ENCODE assay signal across 2 cellular contexts in the genomic region with DNA sequence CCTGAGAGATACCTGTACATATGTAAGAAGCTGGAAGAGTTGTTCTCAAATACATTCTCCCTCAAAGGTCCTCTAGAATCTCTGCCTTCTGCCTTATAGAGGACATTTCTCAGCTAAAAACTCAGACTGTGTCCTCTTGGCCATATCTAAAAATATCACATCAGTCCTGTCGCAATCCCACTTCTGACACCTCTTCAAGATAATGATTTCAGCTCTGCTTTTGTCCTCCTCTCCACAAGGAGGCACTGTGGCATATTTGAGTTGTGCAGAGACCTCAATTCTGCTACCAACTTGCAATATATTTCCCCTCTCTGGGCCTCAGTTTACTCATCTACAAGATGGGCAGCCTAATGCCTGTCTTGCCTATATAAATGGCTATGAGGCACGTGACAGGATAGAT.
TF ChIP-seq lines count a peak whose summit lies in the region.

No MANE protein-coding gene starts in this region.

TF ChIP-seq in GM23338, 12 proteins besides CTCF, POLR2A, EP300 and RAD21 (continues in another document):
- TF ChIP-seq EZH2 (IDR thresholded peaks at IDR 0.05; ENCODE audit: low read depth, unreplicated experiment) = no peak
- no peak for TF ChIP-seq ZNF331 (CRISPR knock-in tag; IDR thresholded peaks at IDR 0.05; ENCODE audit: low read depth)
- TF ChIP-seq CREB1 (CRISPR knock-in tag; IDR thresholded peaks at IDR 0.05; ENCODE audit: low read depth) = no peak
- TF ChIP-seq EZH2phosphoT487 (IDR thresholded peaks at IDR 0.05; ENCODE audit: unreplicated experiment) = no peak
- no peak for TF ChIP-seq NANOG (IDR thresholded peaks at IDR 0.05; ENCODE audit: borderline replicate concordance)
- no peak for TF ChIP-seq POLR2AphosphoS5 (IDR thresholded peaks at IDR 0.05; ENCODE audit: low read depth)
- TF ChIP-seq, protein P1, sequence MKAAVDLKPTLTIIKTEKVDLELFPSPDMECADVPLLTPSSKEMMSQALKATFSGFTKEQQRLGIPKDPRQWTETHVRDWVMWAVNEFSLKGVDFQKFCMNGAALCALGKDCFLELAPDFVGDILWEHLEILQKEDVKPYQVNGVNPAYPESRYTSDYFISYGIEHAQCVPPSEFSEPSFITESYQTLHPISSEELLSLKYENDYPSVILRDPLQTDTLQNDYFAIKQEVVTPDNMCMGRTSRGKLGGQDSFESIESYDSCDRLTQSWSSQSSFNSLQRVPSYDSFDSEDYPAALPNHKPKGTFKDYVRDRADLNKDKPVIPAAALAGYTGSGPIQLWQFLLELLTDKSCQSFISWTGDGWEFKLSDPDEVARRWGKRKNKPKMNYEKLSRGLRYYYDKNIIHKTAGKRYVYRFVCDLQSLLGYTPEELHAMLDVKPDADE (IDR thresholded peaks at IDR 0.05) = no peak
- TF ChIP-seq STAT1 (IDR thresholded peaks at IDR 0.05; ENCODE audit: unreplicated experiment) = no peak
- no peak for TF ChIP-seq ZNF114 (CRISPR knock-in tag; IDR thresholded peaks at IDR 0.05)
- TF ChIP-seq JUNB (IDR thresholded peaks at IDR 0.05; ENCODE audit: unreplicated experiment) = no peak
- TF ChIP-seq, protein P2, sequence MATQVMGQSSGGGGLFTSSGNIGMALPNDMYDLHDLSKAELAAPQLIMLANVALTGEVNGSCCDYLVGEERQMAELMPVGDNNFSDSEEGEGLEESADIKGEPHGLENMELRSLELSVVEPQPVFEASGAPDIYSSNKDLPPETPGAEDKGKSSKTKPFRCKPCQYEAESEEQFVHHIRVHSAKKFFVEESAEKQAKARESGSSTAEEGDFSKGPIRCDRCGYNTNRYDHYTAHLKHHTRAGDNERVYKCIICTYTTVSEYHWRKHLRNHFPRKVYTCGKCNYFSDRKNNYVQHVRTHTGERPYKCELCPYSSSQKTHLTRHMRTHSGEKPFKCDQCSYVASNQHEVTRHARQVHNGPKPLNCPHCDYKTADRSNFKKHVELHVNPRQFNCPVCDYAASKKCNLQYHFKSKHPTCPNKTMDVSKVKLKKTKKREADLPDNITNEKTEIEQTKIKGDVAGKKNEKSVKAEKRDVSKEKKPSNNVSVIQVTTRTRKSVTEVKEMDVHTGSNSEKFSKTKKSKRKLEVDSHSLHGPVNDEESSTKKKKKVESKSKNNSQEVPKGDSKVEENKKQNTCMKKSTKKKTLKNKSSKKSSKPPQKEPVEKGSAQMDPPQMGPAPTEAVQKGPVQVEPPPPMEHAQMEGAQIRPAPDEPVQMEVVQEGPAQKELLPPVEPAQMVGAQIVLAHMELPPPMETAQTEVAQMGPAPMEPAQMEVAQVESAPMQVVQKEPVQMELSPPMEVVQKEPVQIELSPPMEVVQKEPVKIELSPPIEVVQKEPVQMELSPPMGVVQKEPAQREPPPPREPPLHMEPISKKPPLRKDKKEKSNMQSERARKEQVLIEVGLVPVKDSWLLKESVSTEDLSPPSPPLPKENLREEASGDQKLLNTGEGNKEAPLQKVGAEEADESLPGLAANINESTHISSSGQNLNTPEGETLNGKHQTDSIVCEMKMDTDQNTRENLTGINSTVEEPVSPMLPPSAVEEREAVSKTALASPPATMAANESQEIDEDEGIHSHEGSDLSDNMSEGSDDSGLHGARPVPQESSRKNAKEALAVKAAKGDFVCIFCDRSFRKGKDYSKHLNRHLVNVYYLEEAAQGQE (IDR thresholded peaks at IDR 0.05; ENCODE audit: unreplicated experiment) = no peak

TF ChIP-seq in HEK293T, 16 proteins besides CTCF, POLR2A, EP300 and RAD21:
- TF ChIP-seq FOXA1 (IDR thresholded peaks at IDR 0.05) = no peak
- no peak for TF ChIP-seq BHLHE40 (IDR thresholded peaks at IDR 0.05; ENCODE audit: borderline replicate concordance)
- no peak for TF ChIP-seq CTBP1 (IDR thresholded peaks at IDR 0.05; ENCODE audit: borderline replicate concordance)
- TF ChIP-seq SP1 (IDR thresholded peaks at IDR 0.05) = no peak
- no peak for TF ChIP-seq HDGF (IDR thresholded peaks at IDR 0.05; ENCODE audit: borderline replicate concordance)
- no peak for TF ChIP-seq ELF4 (IDR thresholded peaks at IDR 0.05)
- TF ChIP-seq FOXM1 (IDR thresholded peaks at IDR 0.05; ENCODE audit: borderline replicate concordance) = no peak
- no peak for TF ChIP-seq NFRKB (IDR thresholded peaks at IDR 0.05)
- TF ChIP-seq ZNF384 (IDR thresholded peaks at IDR 0.05) = no peak
- no peak for TF ChIP-seq SUZ12 (IDR thresholded peaks at IDR 0.05)
- TF ChIP-seq LEF1 (IDR thresholded peaks at IDR 0.05; ENCODE audit: borderline replicate concordance) = no peak
- no peak for TF ChIP-seq L3MBTL2 (conservative IDR thresholded peaks at IDR 0.05)
- TF ChIP-seq TARDBP (IDR thresholded peaks at IDR 0.05) = no peak
- TF ChIP-seq, protein P3, sequence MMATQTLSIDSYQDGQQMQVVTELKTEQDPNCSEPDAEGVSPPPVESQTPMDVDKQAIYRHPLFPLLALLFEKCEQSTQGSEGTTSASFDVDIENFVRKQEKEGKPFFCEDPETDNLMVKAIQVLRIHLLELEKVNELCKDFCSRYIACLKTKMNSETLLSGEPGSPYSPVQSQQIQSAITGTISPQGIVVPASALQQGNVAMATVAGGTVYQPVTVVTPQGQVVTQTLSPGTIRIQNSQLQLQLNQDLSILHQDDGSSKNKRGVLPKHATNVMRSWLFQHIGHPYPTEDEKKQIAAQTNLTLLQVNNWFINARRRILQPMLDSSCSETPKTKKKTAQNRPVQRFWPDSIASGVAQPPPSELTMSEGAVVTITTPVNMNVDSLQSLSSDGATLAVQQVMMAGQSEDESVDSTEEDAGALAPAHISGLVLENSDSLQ (IDR thresholded peaks at IDR 0.05) = no peak
- TF ChIP-seq FOXK2 (IDR thresholded peaks at IDR 0.05) = no peak
TF ChIP-seq in HEK293T: peak in this region for 0.
